ENCODE assay signal across 15 cellular contexts in genomic region chr11:8309862-8310261, GRCh38. TPM values are rescaled to one million over a fixed set of nuclear protein-coding genes. Genes with fewer than 3 reads are reported as not detected.
A peak's percentile ranks its signal among the peaks of the same experiment; 100 is the strongest.
DNase-seq lines count a peak whose midpoint lies in the region; ATAC-seq and TF ChIP-seq lines count a peak whose summit lies in the region.
"Had no signal": no experiment of that assay in that cellular context is flagged by ENCODE, and none has a peak within 500 bp of the region (broad histone marks: within the 10 kb centered on the region; RNA-seq: fewer than 3 reads in every experiment).

No MANE protein-coding gene starts in this region.

- H3F3A ChIP-seq in smooth muscle cell (ENCODE audit: low read depth), result no peaks in the 10 kb centered on the region

- no peaks in the 10 kb centered on the region for H3K36me3 ChIP-seq in smooth muscle cell (ENCODE audit: low read depth)
- H3K36me3 ChIP-seq: prostate gland had no signal

- no peaks in the 10 kb centered on the region for H4K20me1 ChIP-seq in smooth muscle cell (ENCODE audit: low read depth)

- DNase-seq in activated T-cell treated with anti-CD3 and anti-CD28 coated beads, Interleukin-2, amount 50 U/mL, for 72 hours, result no peak
- DNase-seq in activated T-cell treated with anti-CD3 and anti-CD28 coated beads for 4 hours (no peak), NCI-H526 treated with DMSO at 0.1 percent for 48 hours (lab: John Stamatoyannopoulos, UW) (peak; percentile 5), epithelial cell of proximal tubule (ENCODE audit: low read depth) (no peak), smooth muscle cell (lab: John Stamatoyannopoulos, UW; ENCODE audit: unreplicated experiment) (no peak), iPS-NIHi11 (ENCODE audit: low spot score) (no peak), NCI-H2227 treated with DMSO at 0.1 percent for 48 hours (lab: John Stamatoyannopoulos, UW) (no peak)
- DNase-seq: activated CD4-positive, alpha-beta T cell treated with anti-CD3 and anti-CD28 coated beads, Interleukin-2, amount 50 U/mL, for 4 hours; activated naive CD4-positive, alpha-beta T cell treated with anti-CD3 and anti-CD28 coated beads, Interleukin-2, amount 50 U/mL, for 16 hours; NCI-H2171 treated with DMSO at 0.1 percent for 48 hours; substantia nigra had no signal

- no peak overlapping the region for H3K27ac ChIP-seq in smooth muscle cell (ENCODE audit: low read depth)
- H3K27ac ChIP-seq: prostate gland had no signal

- H3K9me3 ChIP-seq in smooth muscle cell (replicated peaks; ENCODE audit: low read depth), result peaks cover under 1% of the 10 kb centered on the region
- H3K9me3 ChIP-seq: prostate gland had no signal

- H3K4me3 ChIP-seq in epithelial cell of proximal tubule (ENCODE audit: low read depth, low read length) (no peak overlapping the region), smooth muscle cell (no peak overlapping the region)
- H3K4me3 ChIP-seq: lung, prostate gland had no signal

- no peaks in the 10 kb centered on the region for H3K79me2 ChIP-seq in smooth muscle cell (ENCODE audit: low read depth)

- no peak overlapping the region for H3K27ac Mint-ChIP-seq in activated T-cell treated with anti-CD3 and anti-CD28 coated beads, Interleukin-2, amount 50 U/mL, for 72 hours

- no peaks in the 10 kb centered on the region for H3K27me3 Mint-ChIP-seq in activated T-cell treated with anti-CD3 and anti-CD28 coated beads, Interleukin-2, amount 50 U/mL, for 72 hours (ENCODE audit: low read depth)

- peak; percentile 18 to 23 for ATAC-seq in activated T-cell treated with anti-CD3 and anti-CD28 coated beads, Interleukin-2, amount 50 U/mL, for 72 hours (replicated peaks in 1 of 2)
- ATAC-seq in HG02852 (IDR thresholded peaks at IDR 0.05; ENCODE audit: unreplicated experiment), result no peak

- H3K9me3 Mint-ChIP-seq in activated T-cell treated with anti-CD3 and anti-CD28 coated beads, Interleukin-2, amount 50 U/mL, for 72 hours, result peaks cover 0 to under 1% of the 10 kb centered on the region in 2 donors

- H3K4me2 ChIP-seq in smooth muscle cell, result no peak overlapping the region

- H3K9ac ChIP-seq in smooth muscle cell (ENCODE audit: low read depth), result no peak overlapping the region

- no peaks in the 10 kb centered on the region for H3K36me3 Mint-ChIP-seq in activated T-cell treated with anti-CD3 and anti-CD28 coated beads, Interleukin-2, amount 50 U/mL, for 72 hours (ENCODE audit: insufficient read depth in 2 of 2)

- no peaks in the 10 kb centered on the region for H3K27me3 ChIP-seq in smooth muscle cell (ENCODE audit: low read depth)

- TF ChIP-seq CTCF in epithelial cell of proximal tubule (conservative IDR thresholded peaks at IDR 0.05; ENCODE audit: low read depth, low read length), result peak; percentile 44
- TF ChIP-seq CTCF in smooth muscle cell (IDR thresholded peaks at IDR 0.05; ENCODE audit: borderline replicate concordance, insufficient read depth, poor library complexity, severe bottlenecking), result peak; percentile 19

- no peak overlapping the region for H3K4me3 Mint-ChIP-seq in activated T-cell treated with anti-CD3 and anti-CD28 coated beads, Interleukin-2, amount 50 U/mL, for 72 hours

- H2AFZ ChIP-seq in smooth muscle cell (ENCODE audit: low read depth), result no peak overlapping the region

- no peaks in the 10 kb centered on the region for H3K4me1 ChIP-seq in smooth muscle cell (ENCODE audit: low read depth)
- H3K4me1 ChIP-seq: prostate gland had no signal

- WGBS in smooth muscle cell (ENCODE audit: low lambda C conversion rate), result 42% methylated on average over 3 of the region's 3 CpGs

- peaks cover 6% of the 10 kb centered on the region for H3K4me1 Mint-ChIP-seq in activated T-cell treated with anti-CD3 and anti-CD28 coated beads, Interleukin-2, amount 50 U/mL, for 72 hours (ENCODE audit: low read depth)

RNA-seq across cellular contexts. Expression of gene LMO1, which starts 46.2 kb away (rescaled TPM):
- total RNA-seq in activated T-cell treated with anti-CD3 and anti-CD28 coated beads, Interleukin-2, amount 50 U/mL, for 72 hours, result under 1 TPM in 1 of 2 donors, not detected in 1; 0.32 TPM
- total RNA-seq in epithelial cell of proximal tubule (not detected in 2 replicates), smooth muscle cell (1.1 and 8.3 TPM in 2 replicates)
- polyA plus RNA-seq in smooth muscle cell, result 1.6 and 5.1 TPM in 2 replicates
- total RNA-seq: chondrocyte, prostate gland had no signal
- polyA plus RNA-seq: lung had no signal
